In the genomic region with DNA sequence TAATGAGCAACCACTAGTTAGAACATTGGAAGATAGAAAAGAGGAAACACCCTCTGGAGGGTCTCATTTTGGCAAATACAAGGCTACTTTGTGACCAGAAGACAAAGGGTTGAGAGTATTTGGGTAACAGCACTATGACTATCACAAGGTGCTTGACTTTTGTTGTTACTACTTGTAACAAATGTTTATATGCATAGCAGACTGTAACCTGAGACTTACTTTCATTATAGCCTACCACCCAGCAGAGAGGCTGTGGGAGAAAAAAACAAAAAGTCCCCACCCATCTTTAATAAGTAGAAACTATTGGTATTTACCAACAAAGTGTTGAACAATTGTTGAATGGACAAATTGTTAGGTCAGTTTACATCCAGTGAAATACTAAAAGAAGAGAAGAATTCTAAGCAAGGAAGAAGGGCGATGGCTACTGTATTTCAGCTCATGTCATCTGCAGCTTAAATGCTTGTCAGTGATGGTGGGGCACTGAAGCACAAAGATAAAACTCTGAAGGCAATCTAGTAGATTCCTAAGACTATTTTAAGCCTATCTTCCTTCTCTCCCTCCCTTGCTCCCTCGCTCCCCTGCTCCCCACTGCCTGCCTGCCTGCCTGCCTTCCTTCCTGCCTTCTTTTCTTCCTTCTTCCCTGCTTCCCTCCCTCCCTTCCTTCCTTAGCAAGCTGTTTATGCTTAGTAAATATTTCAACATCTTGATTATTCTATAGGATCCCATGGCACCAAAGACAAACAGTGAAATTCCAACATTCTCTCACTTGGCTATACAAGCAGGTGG, we compare ENCODE assay signal across 17 cellular contexts.
"Had no signal": no experiment of that assay in that cellular context is flagged by ENCODE, and none has a peak within 500 bp of the region (broad histone marks: within the 10 kb centered on the region; RNA-seq: fewer than 3 reads in every experiment).

No MANE protein-coding gene starts in this region.

- H3K4me3 ChIP-seq: tibial nerve, vagina had no signal

- ATAC-seq: effector memory CD8-positive, alpha-beta T cell; left ventricle myocardium superior; natural killer cell had no signal

- H3K4me1 ChIP-seq: tibial nerve, vagina had no signal

- H3K9me3 ChIP-seq: tibial nerve, vagina had no signal

- DNase-seq: activated CD4-positive, alpha-beta T cell treated with anti-CD3 and anti-CD28 coated beads for 1 hour; activated CD4-positive, alpha-beta T cell treated with anti-CD3 and anti-CD28 coated beads, Interleukin-2, amount 50 U/mL, for 48 hours; activated naive CD4-positive, alpha-beta T cell treated with anti-CD3 and anti-CD28 coated beads, Interleukin-2, amount 10 ng/mL, durations not matched to agents 7 days and 5 days; dermis blood vessel endothelial cell; effector memory CD8-positive, alpha-beta T cell; foreskin melanocyte; head of caudate nucleus; kidney glomerular epithelial cell; left ventricle myocardium superior; natural killer cell; posterior cingulate gyrus; small intestine; stimulated activated CD4-positive, alpha-beta T cell treated with anti-CD3 and anti-CD28 coated beads, Interleukin-4, amount 100 ng/mL, for 24 hours; stimulated activated naive CD4-positive, alpha-beta T cell had no signal

- H3K27me3 ChIP-seq: tibial nerve, vagina had no signal

- H3K27ac ChIP-seq: epithelial cell of prostate, tibial nerve, vagina had no signal

- H3K36me3 ChIP-seq: tibial nerve, vagina had no signal
